20 cellular contexts compared by ENCODE assay signal in genomic region chr6:125528614-125529013, GRCh38.
DNase-seq lines count a peak whose midpoint lies in the region; ATAC-seq, FAIRE-seq and TF ChIP-seq lines count a peak whose summit lies in the region.
"Had no signal": no experiment of that assay in that cellular context is flagged by ENCODE, and none has a peak within 500 bp of the region (broad histone marks: within the 10 kb centered on the region; RNA-seq: fewer than 3 reads in every experiment).

No MANE protein-coding gene starts in this region.

- no peak for FAIRE-seq in HTR-8/SVneo (lab: Jason Lieb, UNC)
- FAIRE-seq: H54 had no signal

- H3K4me1 ChIP-seq in BE2C (no peaks in the 10 kb centered on the region), ectodermal cell (ENCODE audit: control insufficient read depth, insufficient read depth, low read length) (peaks cover 29% of the 10 kb centered on the region), mesodermal cell (ENCODE audit: control insufficient read depth, insufficient read depth, low read length, poor library complexity, severe bottlenecking) (peaks cover 56% of the 10 kb centered on the region)

- 0 to 1% methylated on average over 6 of the region's 6 CpGs for WGBS in ectodermal cell, 2 experiments
- WGBS in mesodermal cell (ENCODE audit: insufficient coverage in 2 of 2), 2 experiments, result 0% methylated on average over 1 to 2 of the region's 6 CpGs

- peaks cover 25 to 46% of the 10 kb centered on the region in 2 donors for H3K27me3 Mint-ChIP-seq in natural killer cell treated with Interleukin-12 subunit alpha and Interleukin-12 subunit beta and Interleukin-15 and Interleukin-18, amount 100 ng/mL, for 72 hours

- H3K27ac ChIP-seq in ectodermal cell (ENCODE audit: insufficient read depth, low read depth, low read length, poor library complexity, severe bottlenecking), result peak overlapping the region; percentile 79
- peak overlapping the region; percentile 92 for H3K27ac ChIP-seq in mesodermal cell (ENCODE audit: low read depth, low read length, severe bottlenecking)
- H3K27ac ChIP-seq: esophagus muscularis mucosa had no signal

- H3K4me3 ChIP-seq in BE2C (ENCODE audit: low read depth, low read length) (no peak overlapping the region), ectodermal cell (ENCODE audit: insufficient read depth, low read depth, low read length) (no peak overlapping the region), mesodermal cell (ENCODE audit: extremely low read depth, insufficient read depth, low read length, poor library complexity, severe bottlenecking) (no peak overlapping the region)
- H3K4me3 ChIP-seq: esophagus muscularis mucosa had no signal

- H3K4me1 Mint-ChIP-seq in natural killer cell treated with Interleukin-12 subunit alpha and Interleukin-12 subunit beta and Interleukin-15 and Interleukin-18, amount 100 ng/mL, for 72 hours (ENCODE audit: low read depth in 2 of 2), result no peaks in the 10 kb centered on the region
- H3K4me1 Mint-ChIP-seq: CD8-positive, alpha-beta memory T cell had no signal

- ATAC-seq in GM18498 (IDR thresholded peaks at IDR 0.05; ENCODE audit: unreplicated experiment), result no peak
- no peak for ATAC-seq in natural killer cell treated with Interleukin-12 subunit alpha and Interleukin-12 subunit beta and Interleukin-15 and Interleukin-18, amount 100 ng/mL, for 72 hours
- ATAC-seq: left ventricle myocardium superior; stimulated activated naive CD8-positive, alpha-beta T cell treated with anti-CD3 and anti-CD28 coated beads, Interleukin-15, Interleukin-2, amounts not matched to agents 100 U/mL and 50 U/mL, for 24 hours had no signal

- DNase-seq in BE2C, result peak; percentile 6
- DNase-seq in NCI-H2227 (lab: John Stamatoyannopoulos, UW; ENCODE audit: unreplicated experiment), result peak; percentile 59
- no peak for DNase-seq in foreskin melanocyte
- no peak for DNase-seq in HTR-8/SVneo (ENCODE audit: insufficient read length, low spot score)
- DNase-seq in natural killer cell treated with Interleukin-12 subunit alpha and Interleukin-12 subunit beta and Interleukin-15 and Interleukin-18, amount 100 ng/mL, for 72 hours (ENCODE audit: low spot score), result no peak
- DNase-seq: ACHN; activated CD4-positive, alpha-beta T cell treated with anti-CD3 and anti-CD28 coated beads, Interleukin-2, amount 50 U/mL, for 48 hours; activated naive CD4-positive, alpha-beta T cell treated with anti-CD3 and anti-CD28 coated beads, Interleukin-2, amount 10 ng/mL, durations not matched to agents 7 days and 5 days; activated T-cell treated with anti-CD3 and anti-CD28 coated beads, Interleukin-2, amount 50 U/mL, for 1 hour; CD8-positive, alpha-beta memory T cell; left ventricle myocardium superior; NCI-H187 treated with DMSO at 0.1 percent for 48 hours; NCI-H524; stimulated activated CD4-positive, alpha-beta T cell treated with anti-CD3 and anti-CD28 coated beads, Interleukin-12 subunit alpha, Interleukin-12 subunit beta, amount 100 ng/mL, for 4 hours; stimulated activated naive CD8-positive, alpha-beta T cell treated with anti-CD3 and anti-CD28 coated beads, Interleukin-15, Interleukin-2, amounts not matched to agents 100 U/mL and 50 U/mL, for 24 hours had no signal

- H3K9me3 ChIP-seq in BE2C (no peaks in the 10 kb centered on the region), ectodermal cell (ENCODE audit: control insufficient read depth, low read length) (no peaks in the 10 kb centered on the region), mesodermal cell (ENCODE audit: control insufficient read depth, low read length) (no peaks in the 10 kb centered on the region)
- H3K9me3 ChIP-seq: esophagus muscularis mucosa had no signal

- no peaks in the 10 kb centered on the region for H3K36me3 Mint-ChIP-seq in natural killer cell treated with Interleukin-12 subunit alpha and Interleukin-12 subunit beta and Interleukin-15 and Interleukin-18, amount 100 ng/mL, for 72 hours
- H3K36me3 Mint-ChIP-seq: activated naive CD4-positive, alpha-beta T cell treated with anti-CD3 and anti-CD28 coated beads, Interleukin-2, amount 10 ng/mL, durations not matched to agents 7 days and 5 days; CD8-positive, alpha-beta memory T cell had no signal

- H3K27me3 ChIP-seq in BE2C (peaks cover 49% of the 10 kb centered on the region), ectodermal cell (ENCODE audit: control insufficient read depth, insufficient read depth, low read length, poor library complexity, severe bottlenecking) (no peaks in the 10 kb centered on the region)

- no peaks in the 10 kb centered on the region for H3K9me3 Mint-ChIP-seq in natural killer cell treated with Interleukin-12 subunit alpha and Interleukin-12 subunit beta and Interleukin-15 and Interleukin-18, amount 100 ng/mL, for 72 hours
- H3K9me3 Mint-ChIP-seq: activated naive CD4-positive, alpha-beta T cell treated with anti-CD3 and anti-CD28 coated beads, Interleukin-2, amount 10 ng/mL, durations not matched to agents 7 days and 5 days; CD8-positive, alpha-beta memory T cell had no signal

- no peak for TF ChIP-seq CTCF in BE2C (IDR thresholded peaks at IDR 0.05; ENCODE audit: low read depth, low read length)

- no peak overlapping the region for H3K4me3 Mint-ChIP-seq in natural killer cell treated with Interleukin-12 subunit alpha and Interleukin-12 subunit beta and Interleukin-15 and Interleukin-18, amount 100 ng/mL, for 72 hours
- H3K4me3 Mint-ChIP-seq: activated naive CD4-positive, alpha-beta T cell treated with anti-CD3 and anti-CD28 coated beads, Interleukin-2, amount 10 ng/mL, durations not matched to agents 7 days and 5 days; CD8-positive, alpha-beta memory T cell had no signal

- no peaks in the 10 kb centered on the region for H3K36me3 ChIP-seq in BE2C
- H3K36me3 ChIP-seq in ectodermal cell (ENCODE audit: control insufficient read depth, insufficient read depth, low read length), result no peaks in the 10 kb centered on the region
- H3K36me3 ChIP-seq in mesodermal cell (ENCODE audit: control insufficient read depth, insufficient read depth, low read length), result no peaks in the 10 kb centered on the region
- H3K36me3 ChIP-seq: esophagus muscularis mucosa had no signal

- H3K27ac Mint-ChIP-seq in natural killer cell treated with Interleukin-12 subunit alpha and Interleukin-12 subunit beta and Interleukin-15 and Interleukin-18, amount 100 ng/mL, for 72 hours, result no peak overlapping the region
- H3K27ac Mint-ChIP-seq: activated naive CD4-positive, alpha-beta T cell treated with anti-CD3 and anti-CD28 coated beads, Interleukin-2, amount 10 ng/mL, durations not matched to agents 7 days and 5 days had no signal

Comparison
In these comparisons a context has a peak if more than half of its experiments do, and no peak if none do; other contexts are left out.
1. DNase-seq: peak in BE2C (single experiment) and NCI-H2227 (single experiment); none in foreskin melanocyte (single experiment), HTR-8/SVneo (single experiment) and natural killer cell treated with Interleukin-12 subunit alpha and Interleukin-12 subunit beta and Interleukin-15 and Interleukin-18, amount 100 ng/mL, for 72 hours (single experiment).